In genomic region chr4:112540695-112541094, GRCh38 we compare ENCODE assay signal across 34 cellular contexts.
"Had no signal": no experiment of that assay in that cellular context is flagged by ENCODE, and none has a peak within 500 bp of the region (broad histone marks: within the 10 kb centered on the region; RNA-seq: fewer than 3 reads in every experiment).

No MANE protein-coding gene starts in this region.

- H3K9ac ChIP-seq: KMS-11 had no signal

- DNase-seq: Karpas-422, Kasumi-1, KG1, MG63, MM.1S, MV-4-11, NCI-H1048, NCI-H1092, NCI-H1092 treated with DMSO at 0.1 percent for 48 hours, NCI-H1105, NCI-H1105 treated with DMSO at 0.1 percent for 48 hours, NCI-H1417, NCI-H1417 treated with DMSO at 0.1 percent for 48 hours, NCI-H1436, NCI-H1436 treated with DMSO at 0.1 percent for 48 hours, NCI-H146, NCI-H1694, NCI-H1694 treated with DMSO at 0.1 percent for 48 hours, NCI-H187, NCI-H187 treated with DMSO at 0.1 percent for 48 hours, NCI-H1930, NCI-H2029, NCI-H2029 treated with DMSO at 0.1 percent for 48 hours, NCI-H2081, NCI-H2081 treated with DMSO at 0.1 percent for 48 hours, NCI-H2107, NCI-H2171, NCI-H2171 treated with DMSO at 0.1 percent for 48 hours, NCI-H2227 treated with DMSO at 0.1 percent for 48 hours, NCI-H226, NCI-H345, NCI-H446, NCI-H446 treated with DMSO at 0.1 percent for 48 hours had no signal

- H3K27me3 ChIP-seq: MG63 had no signal

- H3K36me3 ChIP-seq: MG63 had no signal

- H3K9me3 ChIP-seq: MG63 had no signal

- H3K4me2 ChIP-seq: KMS-11 had no signal

- H3K4me3 ChIP-seq: MG63 had no signal

- H3K27ac ChIP-seq: KMS-11 had no signal
